Comparison of ENCODE assay signal across 8 cellular contexts in the genomic region with DNA sequence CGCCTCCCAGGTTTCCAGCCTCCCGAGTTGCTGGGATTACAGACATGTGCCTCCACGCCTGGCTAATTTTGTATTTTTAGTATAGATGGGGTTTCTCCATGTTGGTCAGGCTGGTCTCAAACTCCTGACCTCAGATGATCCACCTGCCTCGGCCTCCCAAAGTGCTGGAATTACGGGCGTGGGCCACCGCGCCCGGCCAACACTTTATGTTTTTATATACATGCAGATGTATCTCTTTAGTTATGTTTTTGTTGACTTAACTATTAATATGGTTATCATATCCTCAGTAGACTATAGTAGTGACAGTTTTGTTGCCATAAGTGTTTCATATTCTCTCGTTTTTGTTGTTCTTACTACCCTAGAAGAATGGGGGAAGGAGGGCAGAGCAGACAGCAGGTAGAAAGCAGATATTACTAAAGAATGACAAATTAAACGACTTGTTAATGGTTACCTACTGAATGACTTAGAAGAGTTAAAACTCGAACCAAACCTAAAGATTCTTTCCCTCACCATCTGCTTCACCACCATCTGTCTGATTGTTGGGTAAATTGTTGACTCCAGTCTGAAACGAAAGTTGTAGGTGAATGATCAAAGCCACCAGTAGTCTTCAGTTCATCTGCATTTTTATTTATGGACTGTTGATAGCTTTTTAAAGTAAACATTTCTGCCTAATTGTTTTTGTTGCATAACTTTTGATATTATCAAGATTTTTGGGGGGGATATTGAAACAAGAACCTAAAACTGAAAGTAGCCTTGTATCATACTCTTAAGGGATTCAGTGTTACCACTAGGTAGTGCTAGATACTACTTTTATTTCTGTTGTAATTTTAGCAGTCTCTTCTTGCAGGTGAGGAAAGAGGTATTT.
DNase-seq lines count a peak whose midpoint lies in the region; ATAC-seq and TF ChIP-seq lines count a peak whose summit lies in the region.

No MANE protein-coding gene starts in this region.

- H3K27ac ChIP-seq in Peyer's patch = peak overlapping the region in 1 of 4 donors; percentile 22

- no peaks in the 10 kb centered on the region for H3K27me3 Mint-ChIP-seq in activated T-cell treated with anti-CD3 and anti-CD28 coated beads, Interleukin-2, amount 50 U/mL, for 72 hours (ENCODE audit: low read depth)
- H3K27me3 Mint-ChIP-seq in effector memory CD8-positive, alpha-beta T cell = no peaks in the 10 kb centered on the region
- no peaks in the 10 kb centered on the region for H3K27me3 Mint-ChIP-seq in neural crest cell (ENCODE audit: low read depth)

- no peaks in the 10 kb centered on the region for H3K9me3 Mint-ChIP-seq in activated T-cell treated with anti-CD3 and anti-CD28 coated beads, Interleukin-2, amount 50 U/mL, for 72 hours
- no peaks in the 10 kb centered on the region for H3K9me3 Mint-ChIP-seq in effector memory CD8-positive, alpha-beta T cell
- no peaks in the 10 kb centered on the region for H3K9me3 Mint-ChIP-seq in neural crest cell

- peaks cover 0 to 6% (median 0%) of the 10 kb centered on the region in 4 donors for H3K4me1 ChIP-seq in Peyer's patch

- TF ChIP-seq CTCF in Peyer's patch (IDR thresholded peaks at IDR 0.05) = peak in 5 of 6 experiments; percentile 18 to 75 (median 64)
- TF ChIP-seq CTCF in neural crest cell (conservative IDR thresholded peaks at IDR 0.05) = peak; percentile 69

- peak in 1 of 2 donors; percentile 36 for ATAC-seq in activated T-cell treated with anti-CD3 and anti-CD28 coated beads, Interleukin-2, amount 50 U/mL, for 72 hours (replicated peaks in 1 of 2)
- ATAC-seq in HG03280 (IDR thresholded peaks at IDR 0.05; ENCODE audit: unreplicated experiment) = peak; percentile 65
- peak; percentile 81 for ATAC-seq in effector memory CD8-positive, alpha-beta T cell (replicated peaks)

- H3K36me3 Mint-ChIP-seq in activated T-cell treated with anti-CD3 and anti-CD28 coated beads, Interleukin-2, amount 50 U/mL, for 72 hours (ENCODE audit: insufficient read depth in 2 of 2) = peaks cover 1 to 18% of the 10 kb centered on the region in 2 donors
- H3K36me3 Mint-ChIP-seq in effector memory CD8-positive, alpha-beta T cell (ENCODE audit: insufficient read depth) = peaks cover 88% of the 10 kb centered on the region
- H3K36me3 Mint-ChIP-seq in neural crest cell (ENCODE audit: low read depth) = peaks cover 7% of the 10 kb centered on the region

- H3K27me3 ChIP-seq in Peyer's patch = no peaks in the 10 kb centered on the region

- H3K9me3 ChIP-seq in Peyer's patch = no peaks in the 10 kb centered on the region

- H3K4me1 Mint-ChIP-seq in activated T-cell treated with anti-CD3 and anti-CD28 coated beads, Interleukin-2, amount 50 U/mL, for 72 hours (ENCODE audit: low read depth) = peaks cover 7% of the 10 kb centered on the region
- H3K4me1 Mint-ChIP-seq in effector memory CD8-positive, alpha-beta T cell (ENCODE audit: low read depth in 2 of 2) = peaks cover 5 to 9% of the 10 kb centered on the region in 2 donors
- H3K4me1 Mint-ChIP-seq in neural crest cell = peaks cover 9% of the 10 kb centered on the region

- H3K4me3 Mint-ChIP-seq in activated T-cell treated with anti-CD3 and anti-CD28 coated beads, Interleukin-2, amount 50 U/mL, for 72 hours = peak overlapping the region; percentile 33 to 77
- H3K4me3 Mint-ChIP-seq in effector memory CD8-positive, alpha-beta T cell = peak overlapping the region; percentile 24 to 45
- H3K4me3 Mint-ChIP-seq in neural crest cell = no peak overlapping the region

- H3K4me3 ChIP-seq in Peyer's patch = no peak overlapping the region

- peaks cover 0 to 73% (median 0%) of the 10 kb centered on the region in 3 donors for H3K36me3 ChIP-seq in Peyer's patch

- peak overlapping the region; percentile 85 for H3K27ac Mint-ChIP-seq in activated T-cell treated with anti-CD3 and anti-CD28 coated beads, Interleukin-2, amount 50 U/mL, for 72 hours
- peak overlapping the region; percentile 85 for H3K27ac Mint-ChIP-seq in effector memory CD8-positive, alpha-beta T cell
- no peak overlapping the region for H3K27ac Mint-ChIP-seq in neural crest cell (ENCODE audit: unreplicated experiment)

- no peak for TF ChIP-seq POLR2A in Peyer's patch (IDR thresholded peaks at IDR 0.05)

- DNase-seq in activated T-cell treated with anti-CD3 and anti-CD28 coated beads, Interleukin-2, amount 50 U/mL, for 72 hours = no peak
- no peak for DNase-seq in activated T-cell treated with anti-CD3 and anti-CD28 coated beads for 4 hours
- DNase-seq in Peyer's patch = no peak
- DNase-seq in effector memory CD8-positive, alpha-beta T cell = no peak
- no peak for DNase-seq in neural crest cell (ENCODE audit: low read depth, low spot score)
- DNase-seq in stimulated activated CD4-positive, alpha-beta T cell treated with anti-CD3 and anti-CD28 coated beads, Interleukin-4, amount 100 ng/mL, for 4 hours = no peak
- DNase-seq in stimulated activated CD4-positive, alpha-beta T cell treated with anti-CD3 and anti-CD28 coated beads, Interleukin-4, amount 100 ng/mL, for 24 hours = no peak
